14 cellular contexts compared by ENCODE assay signal in the genomic region with DNA sequence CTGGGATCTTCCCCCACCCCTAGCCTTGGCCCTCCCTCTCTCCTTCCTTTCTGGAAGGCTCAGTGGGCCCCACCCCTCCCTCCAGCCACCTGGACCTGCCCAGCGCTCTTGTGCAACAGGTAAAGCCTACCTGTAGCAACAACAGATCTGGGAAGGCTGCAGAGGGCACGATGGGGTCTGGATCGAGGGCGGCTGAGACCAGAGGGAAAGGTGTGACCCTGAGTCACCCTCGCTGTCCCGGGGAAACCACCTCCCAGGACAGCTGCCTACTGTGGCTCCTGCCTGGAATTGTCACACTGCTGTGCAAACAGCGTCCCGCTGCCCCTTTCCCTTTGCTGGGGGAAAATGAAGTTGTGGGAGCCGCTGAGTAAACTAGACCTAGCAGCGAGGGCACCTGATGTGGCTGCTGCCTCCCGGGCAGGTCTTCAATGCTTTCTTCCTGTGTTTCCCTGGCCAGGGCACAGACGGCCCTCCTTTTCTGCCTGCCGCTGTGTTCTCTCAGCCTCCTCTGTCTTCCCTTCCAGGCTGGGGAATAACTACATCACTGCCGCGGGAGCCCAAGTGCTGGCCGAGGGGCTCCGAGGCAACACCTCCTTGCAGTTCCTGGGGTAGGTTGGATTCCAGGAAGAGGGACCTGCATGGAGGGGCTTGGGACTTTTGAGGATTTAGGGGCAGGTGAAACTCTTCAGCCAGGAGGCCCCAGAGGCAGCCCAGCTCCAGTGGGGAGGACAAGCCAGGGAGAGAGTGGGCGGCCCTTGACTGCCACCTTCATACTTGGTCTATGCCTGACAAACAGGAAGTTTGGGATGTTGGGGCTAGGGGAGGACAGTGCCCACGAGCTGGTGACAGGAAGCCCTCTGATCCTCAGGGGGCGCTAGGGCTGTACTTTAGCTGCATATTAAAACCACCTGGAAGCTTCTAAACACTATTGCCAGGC. TPM values are rescaled to one million over a fixed set of nuclear protein-coding genes. Genes with fewer than 3 reads are reported as not detected.
DNase-seq lines count a peak whose midpoint lies in the region; ATAC-seq and TF ChIP-seq lines count a peak whose summit lies in the region.
"Had no signal": no experiment of that assay in that cellular context is flagged by ENCODE, and none has a peak within 500 bp of the region (broad histone marks: within the 10 kb centered on the region; RNA-seq: fewer than 3 reads in every experiment).

No MANE protein-coding gene starts in this region.

- H3K9me3 Mint-ChIP-seq in activated CD4-positive, alpha-beta T cell treated with anti-CD3 and anti-CD28 coated beads, Interleukin-2, amount 10 ng/mL, durations not matched to agents 24 days and 14 days: peaks cover 16% of the 10 kb centered on the region
- H3K9me3 Mint-ChIP-seq in stimulated activated effector memory CD8-positive, alpha-beta T cell treated with anti-CD3 and anti-CD28 coated beads, Interleukin-12 subunit alpha, Interleukin-12 subunit beta, amount 100 ng/mL, for 72 hours: peaks cover 4% of the 10 kb centered on the region
- H3K9me3 Mint-ChIP-seq in nephron progenitor cell (peaks cover 8% of the 10 kb centered on the region), CD14-positive monocyte (peaks cover 0 to 14% (median 12%) of the 10 kb centered on the region in 7 donors)

- H2AFZ ChIP-seq in OCI-LY1 (ENCODE audit: low read length): no peak overlapping the region

- intact Hi-C loops in activated CD4-positive, alpha-beta T cell treated with anti-CD3 and anti-CD28 coated beads, Interleukin-2, amount 10 ng/mL, durations not matched to agents 24 days and 14 days (cut with micrococcal nuclease): no loop called here
- intact Hi-C loops in CD14-positive monocyte (cut with micrococcal nuclease) (no loop called here), posterior vena cava (cut with DNase I) (loop anchor here in 1 of 2 donors (5.0 kb wide), 1 partner anchor 332 kb away; no protein-coding TSS in a partner anchor)

- no peak overlapping the region for H3K27ac ChIP-seq in OCI-LY1 (ENCODE audit: low read depth, low read length, poor library complexity, severe bottlenecking)

- H4K20me1 ChIP-seq in OCI-LY1 (ENCODE audit: insufficient read depth, low read length): no peaks in the 10 kb centered on the region

- H3K4me3 Mint-ChIP-seq in activated CD4-positive, alpha-beta T cell treated with anti-CD3 and anti-CD28 coated beads, Interleukin-2, amount 10 ng/mL, durations not matched to agents 24 days and 14 days: no peak overlapping the region
- H3K4me3 Mint-ChIP-seq in stimulated activated effector memory CD8-positive, alpha-beta T cell treated with anti-CD3 and anti-CD28 coated beads, Interleukin-12 subunit alpha, Interleukin-12 subunit beta, amount 100 ng/mL, for 72 hours: no peak overlapping the region
- no peak overlapping the region for H3K4me3 Mint-ChIP-seq in nephron progenitor cell
- H3K4me3 Mint-ChIP-seq in CD14-positive monocyte: no peak overlapping the region

- no peaks in the 10 kb centered on the region; the same call in 1 of the 2 replicates for H3K27me3 ChIP-seq in OCI-LY1 (ENCODE audit: insufficient read depth, low read length)

- peaks cover 8% of the 10 kb centered on the region for H3K9me3 ChIP-seq in OCI-LY1 (ENCODE audit: low read length)

- no peak overlapping the region for H3K4me3 ChIP-seq in OCI-LY1 (ENCODE audit: low read depth, low read length, poor library complexity, severe bottlenecking)
- H3K4me3 ChIP-seq in epithelial cell of esophagus (ENCODE audit: low read length): peak overlapping the region; percentile 7

- no peaks in the 10 kb centered on the region for H3K4me1 ChIP-seq in OCI-LY1 (ENCODE audit: insufficient read depth, low read length, severe bottlenecking)

- H3K9ac ChIP-seq in OCI-LY1 (ENCODE audit: low read length): no peak overlapping the region

- no peak overlapping the region for H3K4me2 ChIP-seq in OCI-LY1 (ENCODE audit: low read length)

- peaks cover 32% of the 10 kb centered on the region for H3K4me1 Mint-ChIP-seq in activated CD4-positive, alpha-beta T cell treated with anti-CD3 and anti-CD28 coated beads, Interleukin-2, amount 10 ng/mL, durations not matched to agents 24 days and 14 days
- peaks cover 41% of the 10 kb centered on the region for H3K4me1 Mint-ChIP-seq in stimulated activated effector memory CD8-positive, alpha-beta T cell treated with anti-CD3 and anti-CD28 coated beads, Interleukin-12 subunit alpha, Interleukin-12 subunit beta, amount 100 ng/mL, for 72 hours
- H3K4me1 Mint-ChIP-seq in nephron progenitor cell (peaks cover 54% of the 10 kb centered on the region), CD14-positive monocyte (peaks cover 44% of the 10 kb centered on the region)

- no peak for DNase-seq in activated CD4-positive, alpha-beta T cell treated with anti-CD3 and anti-CD28 coated beads, Interleukin-2, amount 10 ng/mL, durations not matched to agents 24 days and 14 days
- DNase-seq in activated CD4-positive, alpha-beta T cell treated with anti-CD3 and anti-CD28 coated beads, Interleukin-2, amount 50 U/mL, for 48 hours: no peak
- DNase-seq in epithelial cell of esophagus (ENCODE audit: low read depth) (no peak), nephron progenitor cell (no peak), CD14-positive monocyte (ENCODE audit: low spot score) (no peak), posterior vena cava (ENCODE audit: low spot score) (no peak)
- no peak for DNase-seq in stimulated activated effector memory CD8-positive, alpha-beta T cell treated with anti-CD3 and anti-CD28 coated beads, Interleukin-12 subunit alpha, Interleukin-12 subunit beta, amount 100 ng/mL, for 72 hours (ENCODE audit: low spot score in 2 of 2)
- DNase-seq: ACHN, hippocampal formation, NCI-H1436 treated with DMSO at 0.1 percent for 48 hours, occipital lobe had no signal

- no peaks in the 10 kb centered on the region for H3K27me3 Mint-ChIP-seq in activated CD4-positive, alpha-beta T cell treated with anti-CD3 and anti-CD28 coated beads, Interleukin-2, amount 10 ng/mL, durations not matched to agents 24 days and 14 days
- H3K27me3 Mint-ChIP-seq in nephron progenitor cell (ENCODE audit: low read depth, poor library complexity) (peaks cover 8% of the 10 kb centered on the region), CD14-positive monocyte (ENCODE audit: low read depth in 3 of 3) (no peaks in the 10 kb centered on the region)

- peak; percentile 31; the same call in 1 of the 2 replicates for TF ChIP-seq CTCF in OCI-LY1 (IDR thresholded peaks at IDR 0.05; ENCODE audit: low read length)
- TF ChIP-seq CTCF in epithelial cell of esophagus (IDR thresholded peaks at IDR 0.05; ENCODE audit: insufficient read depth, low read depth, low read length, missing control alignments): no peak
- TF ChIP-seq CTCF in nephron progenitor cell (IDR thresholded peaks at IDR 0.05): no peak
- TF ChIP-seq CTCF in CD14-positive monocyte (IDR thresholded peaks at IDR 0.05): no peak

- H3K9me2 ChIP-seq in OCI-LY1 (ENCODE audit: low read depth, low read length): no peaks in the 10 kb centered on the region

- H3K27ac Mint-ChIP-seq in activated CD4-positive, alpha-beta T cell treated with anti-CD3 and anti-CD28 coated beads, Interleukin-2, amount 10 ng/mL, durations not matched to agents 24 days and 14 days: peak overlapping the region; percentile 62
- peak overlapping the region; percentile 74 for H3K27ac Mint-ChIP-seq in stimulated activated effector memory CD8-positive, alpha-beta T cell treated with anti-CD3 and anti-CD28 coated beads, Interleukin-12 subunit alpha, Interleukin-12 subunit beta, amount 100 ng/mL, for 72 hours
- H3K27ac Mint-ChIP-seq in nephron progenitor cell: no peak overlapping the region
- H3K27ac Mint-ChIP-seq in CD14-positive monocyte: peak overlapping the region in 2 of 7 donors; percentile 22 to 28

- no peaks in the 10 kb centered on the region for H3F3A ChIP-seq in OCI-LY1 (ENCODE audit: insufficient read depth, low read length)

- peaks cover 34% of the 10 kb centered on the region for H3K36me3 Mint-ChIP-seq in activated CD4-positive, alpha-beta T cell treated with anti-CD3 and anti-CD28 coated beads, Interleukin-2, amount 10 ng/mL, durations not matched to agents 24 days and 14 days (ENCODE audit: low read depth)
- peaks cover 12% of the 10 kb centered on the region for H3K36me3 Mint-ChIP-seq in stimulated activated effector memory CD8-positive, alpha-beta T cell treated with anti-CD3 and anti-CD28 coated beads, Interleukin-12 subunit alpha, Interleukin-12 subunit beta, amount 100 ng/mL, for 72 hours
- H3K36me3 Mint-ChIP-seq in nephron progenitor cell (ENCODE audit: low read depth) (peaks cover 4% of the 10 kb centered on the region), CD14-positive monocyte (peaks cover 80 to 96% of the 10 kb centered on the region in 2 donors)

- no peaks in the 10 kb centered on the region for H3K79me2 ChIP-seq in OCI-LY1 (ENCODE audit: insufficient read depth, low read length)

- peak; percentile 31 for ATAC-seq in stimulated activated effector memory CD8-positive, alpha-beta T cell treated with anti-CD3 and anti-CD28 coated beads, Interleukin-12 subunit alpha, Interleukin-12 subunit beta, amount 100 ng/mL, for 72 hours

- no peaks in the 10 kb centered on the region for H3K36me3 ChIP-seq in OCI-LY1 (ENCODE audit: insufficient read depth, low read length)

RNA-seq across cellular contexts. Expression of a gene that starts 22.2 kb away (rescaled TPM):
- 178 TPM in 2 replicates for total RNA-seq in activated CD4-positive, alpha-beta T cell treated with anti-CD3 and anti-CD28 coated beads, Interleukin-2, amount 10 ng/mL, durations not matched to agents 24 days and 14 days
- 10 to 100 TPM; 35.9 to 57.9 TPM for polyA plus RNA-seq in CD14-positive monocyte
- total RNA-seq in posterior vena cava: 10 to 100 TPM; 46.9 to 75.8 TPM

RNA-seq across cellular contexts. Expression of a gene that starts 26.3 kb away (rescaled TPM):
- 8.3 and 9.3 TPM in 2 replicates for total RNA-seq in activated CD4-positive, alpha-beta T cell treated with anti-CD3 and anti-CD28 coated beads, Interleukin-2, amount 10 ng/mL, durations not matched to agents 24 days and 14 days
- 10 to 100 TPM; 18.5 to 29.7 TPM for polyA plus RNA-seq in CD14-positive monocyte
- total RNA-seq in posterior vena cava: 1 to 10 TPM; 2.9 to 4.5 TPM

RNA-seq across cellular contexts. Expression of a gene that starts 38.6 kb away (rescaled TPM):
- 33.3 and 34.9 TPM in 2 replicates for total RNA-seq in activated CD4-positive, alpha-beta T cell treated with anti-CD3 and anti-CD28 coated beads, Interleukin-2, amount 10 ng/mL, durations not matched to agents 24 days and 14 days
- polyA plus RNA-seq in CD14-positive monocyte: 10 to 100 TPM; 51.0 to 83.2 TPM
- total RNA-seq in posterior vena cava: 1 to 10 TPM; 1.8 to 2.7 TPM
- total RNA-seq: chondrocyte, RPMI7951 had no signal
